ENCODE assay signal across 19 cellular contexts in the genomic region with DNA sequence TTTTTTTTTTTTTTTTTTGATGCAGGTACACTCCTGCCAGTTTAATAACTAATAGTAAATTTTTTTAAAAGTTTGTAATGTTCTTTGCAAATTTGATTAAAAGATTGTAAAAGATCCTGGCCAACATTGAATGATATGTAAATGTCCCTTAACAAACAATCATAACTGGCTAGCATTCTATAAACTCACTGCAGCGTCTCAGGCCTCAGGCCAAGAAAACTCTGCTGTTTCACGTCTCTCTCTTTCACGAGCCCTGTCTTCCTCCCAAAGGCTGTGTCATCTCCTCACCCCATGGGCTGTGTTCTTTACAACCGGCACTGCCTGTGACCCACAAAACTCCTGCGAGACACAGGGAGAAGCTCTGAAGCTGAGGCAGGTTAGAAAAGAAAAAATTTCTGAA.
"Had no signal": no experiment of that assay in that cellular context is flagged by ENCODE, and none has a peak within 500 bp of the region (broad histone marks: within the 10 kb centered on the region; RNA-seq: fewer than 3 reads in every experiment).

No MANE protein-coding gene starts in this region.

- H3K4me3 ChIP-seq: dorsolateral prefrontal cortex, lung, mucosa of descending colon, ovary, suprapubic skin, thyroid gland, upper lobe of left lung had no signal

- H3K36me3 ChIP-seq: ovary, suprapubic skin, thyroid gland, upper lobe of left lung had no signal

- H3K27ac Mint-ChIP-seq: naive thymus-derived CD8-positive, alpha-beta T cell had no signal

- DNase-seq: cortex of kidney; dorsolateral prefrontal cortex; effector CD8-positive, alpha-beta T cell; foreskin fibroblast; left colon; left ventricle myocardium superior; mucosa of descending colon; naive thymus-derived CD8-positive, alpha-beta T cell; ovary; right cardiac atrium; small intestine; stimulated activated CD4-positive, alpha-beta T cell treated with anti-CD3 and anti-CD28 coated beads, Interleukin-2, amount 100 ng/mL, for 48 hours; stimulated activated naive CD8-positive, alpha-beta T cell treated with anti-CD3 and anti-CD28 coated beads, Interleukin-15, Interleukin-2, amounts not matched to agents 100 U/mL and 50 U/mL, for 24 hours; thyroid gland; upper lobe of left lung had no signal

- H3K27ac ChIP-seq: dorsolateral prefrontal cortex, ovary, suprapubic skin, thyroid gland, upper lobe of left lung had no signal

- H3K4me3 Mint-ChIP-seq: central memory CD8-positive, alpha-beta T cell; naive thymus-derived CD8-positive, alpha-beta T cell had no signal

- H3K4me1 Mint-ChIP-seq: central memory CD8-positive, alpha-beta T cell; naive thymus-derived CD8-positive, alpha-beta T cell had no signal

- H3K9me3 Mint-ChIP-seq: central memory CD8-positive, alpha-beta T cell had no signal

- H3K27me3 ChIP-seq: dorsolateral prefrontal cortex, ovary, suprapubic skin, thyroid gland, upper lobe of left lung had no signal

- H3K9me3 ChIP-seq: mucosa of descending colon, ovary, suprapubic skin, thyroid gland, upper lobe of left lung had no signal

- H3K4me1 ChIP-seq: thyroid gland, upper lobe of left lung had no signal

- H3K27me3 Mint-ChIP-seq: central memory CD8-positive, alpha-beta T cell had no signal

- H3K36me3 Mint-ChIP-seq: naive thymus-derived CD8-positive, alpha-beta T cell had no signal

- ATAC-seq: esophagus mucosa; left colon; left ventricle myocardium superior; mucosa of descending colon; naive thymus-derived CD8-positive, alpha-beta T cell; right cardiac atrium; stimulated activated naive CD8-positive, alpha-beta T cell treated with anti-CD3 and anti-CD28 coated beads, Interleukin-15, Interleukin-2, amounts not matched to agents 100 U/mL and 50 U/mL, for 24 hours had no signal
